In the genomic region with DNA sequence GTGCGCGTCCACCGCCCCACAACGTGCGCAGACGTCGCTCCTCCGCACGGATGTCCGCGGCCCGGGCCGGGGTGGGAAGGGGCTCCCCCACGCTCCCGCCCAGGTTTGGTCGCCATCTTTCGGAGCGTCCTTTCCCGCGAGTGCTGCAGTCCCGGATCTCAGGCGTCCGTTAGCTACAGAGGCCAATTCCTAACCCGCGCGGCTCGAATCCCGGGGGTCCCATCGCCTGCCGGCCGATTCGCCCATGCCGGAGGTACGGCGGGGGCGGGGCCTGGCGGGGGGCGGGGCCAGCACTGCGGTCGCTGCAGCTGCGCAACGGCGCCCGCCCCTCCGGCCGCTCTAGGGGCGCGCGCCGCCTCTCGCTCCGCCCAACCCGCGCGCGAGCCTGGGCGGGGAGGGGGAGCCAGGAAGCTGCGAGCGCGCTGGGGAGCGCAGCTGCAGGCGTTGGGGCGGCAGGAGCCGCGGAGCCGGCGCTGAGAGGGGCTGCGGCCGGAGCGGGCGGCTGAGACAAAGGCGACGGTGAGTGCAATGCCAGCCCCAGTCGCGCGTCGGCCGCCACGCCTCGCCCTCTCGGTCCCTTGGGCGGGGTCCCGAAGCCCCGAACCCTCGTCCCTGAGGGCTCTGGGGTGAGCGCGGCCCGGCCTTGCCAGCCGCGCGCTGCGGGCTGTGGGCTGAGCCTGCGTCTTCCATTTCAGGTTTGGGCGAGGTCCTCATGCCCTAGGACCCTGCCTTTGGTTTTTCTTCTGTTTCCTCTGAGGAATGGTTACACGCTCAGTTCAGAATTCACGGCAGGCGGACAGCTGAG, we compare ENCODE assay signal across 8 cellular contexts. TPM values are rescaled to one million over a fixed set of nuclear protein-coding genes. Genes with fewer than 3 reads are reported as not detected.
DNase-seq lines count a peak whose midpoint lies in the region; ATAC-seq and TF ChIP-seq lines count a peak whose summit lies in the region.

A gene with protein sequence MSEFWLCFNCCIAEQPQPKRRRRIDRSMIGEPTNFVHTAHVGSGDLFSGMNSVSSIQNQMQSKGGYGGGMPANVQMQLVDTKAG (plus strand): TSS at position 406 of the 805 bp plus-strand sequence. CDS start 95,441 bp downstream, outside the sequence.

- TF ChIP-seq CTCF in WI38 (IDR thresholded peaks at IDR 0.05; ENCODE audit: low read depth, low read length) (no peak), cardiac fibroblast (IDR thresholded peaks at IDR 0.05; ENCODE audit: low read depth, low read length) (no peak), spleen (IDR thresholded peaks at IDR 0.05 in 8 of 11, conservative IDR thresholded peaks at IDR 0.05 in 3 of 11) (peak in 5 of 11 experiments; percentile 10 to 34 (median 21))

- peaks cover 55 to 67% of the 10 kb centered on the region in 2 donors for H3K4me1 Mint-ChIP-seq in immature natural killer cell

- H3K27me3 ChIP-seq in spleen (replicated peaks in 1 of 7), result no peaks in the 10 kb centered on the region

- peak within 1 kb of the TSS; percentile 85 to 99 (median 93) for H3K4me3 Mint-ChIP-seq in immature natural killer cell

- H3K4me1 ChIP-seq in spleen, result peaks cover 27 to 85% (median 69%) of the 10 kb centered on the region in 6 donors

- H3K4me3 ChIP-seq in WI38 (ENCODE audit: low read depth, low read length) (peak within 1 kb of the TSS; percentile 95), cardiac fibroblast (replicated peaks in 1 of 2; ENCODE audit: low read depth in 2 of 2, low read length in 2 of 2) (peak within 1 kb of the TSS; percentile 84 to 96), spleen (peak within 1 kb of the TSS; percentile 61 to 91 (median 81))

- peaks cover 0 to 2% (median 0%) of the 10 kb centered on the region in 6 donors for H3K36me3 ChIP-seq in spleen

- DNase-seq in 8988T, result peak; percentile 69
- DNase-seq in NCI-H2171 (lab: John Stamatoyannopoulos, UW), result peak; percentile 80
- peak; percentile 76 to 89 for DNase-seq in cardiac fibroblast (ENCODE audit: low read depth in 2 of 2)
- DNase-seq in immature natural killer cell, result peak; percentile 89 to 93 (median 92)
- peak; percentile 98 for DNase-seq in spleen

- H3K9me3 ChIP-seq in spleen, result no peaks in the 10 kb centered on the region

- H3K27ac Mint-ChIP-seq in immature natural killer cell, result peak within 1 kb of the TSS; percentile 86 to 99 (median 94)

- peak within 1 kb of the TSS; percentile 79 to 100 (median 99) for H3K27ac ChIP-seq in spleen

- 0 to 2% (median 0%) methylated on average over 18 to 97 of the region's 97 CpGs for WGBS in spleen, 5 donors

- H3K36me3 Mint-ChIP-seq in immature natural killer cell, result peaks cover 0 to 6% (median 5%) of the 10 kb centered on the region in 3 donors

- peaks cover 10 to 17% (median 11%) of the 10 kb centered on the region in 3 donors for H3K27me3 Mint-ChIP-seq in immature natural killer cell (ENCODE audit: low read depth in 3 of 3)

- intact Hi-C loops in spleen (cut with DNase I; ENCODE audit: low total_unique reads), result loop anchor here (10.0 kb wide), 1 partner anchor 99 kb away; the partner anchor contains the start of gene HINT1

- TF ChIP-seq POLR2A in spleen (IDR thresholded peaks at IDR 0.05), result peak; percentile 91 to 99 (median 95)

- peak; percentile 34 for ATAC-seq in GM18508 (IDR thresholded peaks at IDR 0.05; ENCODE audit: insufficient read depth, unreplicated experiment)
- peak; percentile 82 for ATAC-seq in HG03025 (IDR thresholded peaks at IDR 0.05; ENCODE audit: low FRiP score, unreplicated experiment)

- no peaks in the 10 kb centered on the region for H3K9me3 Mint-ChIP-seq in immature natural killer cell

RNA-seq across cellular contexts. Expression of the gene that starts here (rescaled TPM):
- polyA plus RNA-seq in immature natural killer cell (100 to 1,000 TPM; 296 to 536 (median 342) TPM), spleen (10 to 100 TPM; 49.6 to 64.6 (median 56.7) TPM)
- total RNA-seq in spleen, result 100 to 1,000 TPM in 5 of 7 donors, 10 to 100 TPM in 2; 85.3 to 128 (median 113) TPM

Comparison
In these comparisons a context has a peak if more than half of its experiments do, and no peak if none do; other contexts are left out.
1. Peak in every context shown above with its lines: DNase-seq, ATAC-seq, H3K4me3 ChIP-seq and H3K27ac ChIP-seq.
2. RNA of the gene that starts here (polyA plus RNA-seq): 296 to 536 TPM in immature natural killer cell; 49.6 to 64.6 TPM in spleen; every median in the first group is over 4 times any median in the second.